Comparison of ENCODE assay signal across 8 cellular contexts in the genomic region with DNA sequence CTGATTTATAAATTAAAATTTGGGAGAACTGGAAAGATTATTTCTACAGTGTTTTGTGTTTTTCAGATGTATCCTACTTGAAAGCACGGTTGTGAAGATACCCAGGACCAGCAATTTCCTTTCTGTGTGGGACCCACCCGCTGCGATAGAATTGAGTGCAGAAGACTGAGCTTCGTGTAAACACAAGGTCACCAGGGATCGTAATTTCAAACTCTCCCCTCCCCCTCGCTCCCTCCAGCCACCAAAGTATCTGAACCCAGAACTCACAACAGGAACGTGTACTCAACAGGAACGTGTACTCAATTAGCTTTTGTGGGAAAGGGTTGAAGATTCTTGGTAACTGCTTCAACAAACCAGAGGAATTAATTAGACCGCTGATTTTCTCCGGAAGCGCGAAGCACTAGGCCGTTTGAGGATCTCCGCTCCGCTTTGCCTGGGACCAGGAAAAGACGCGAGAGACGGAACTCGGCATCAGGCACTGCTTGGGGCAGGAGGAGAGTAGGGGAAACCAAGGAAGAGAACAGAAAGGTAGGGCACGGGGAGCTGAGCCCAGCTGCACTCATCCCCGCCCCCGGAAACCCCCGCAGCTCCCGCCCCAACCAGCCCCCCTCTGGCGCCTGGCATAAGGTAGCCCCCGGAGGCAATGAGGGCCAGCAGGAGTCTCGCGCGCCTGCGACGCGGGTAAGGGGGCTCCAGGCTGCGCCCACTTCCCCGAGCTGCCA. TPM values are rescaled to one million over a fixed set of nuclear protein-coding genes. Genes with fewer than 3 reads are reported as not detected.
DNase-seq lines count a peak whose midpoint lies in the region; TF ChIP-seq lines count a peak whose summit lies in the region.

No MANE protein-coding gene starts in this region.

- H3K4me1 Mint-ChIP-seq in immature natural killer cell: peaks cover 34 to 62% of the 10 kb centered on the region in 2 donors

- intact Hi-C loops in breast epithelium (cut with DNase I; ENCODE audit: low total_unique reads): no loop called here

- no peaks in the 10 kb centered on the region for H4K20me1 ChIP-seq in MM.1S (ENCODE audit: insufficient read depth, low read length)
- peaks cover 5% of the 10 kb centered on the region; the same call in 1 of the 2 replicates for H4K20me1 ChIP-seq in SK-N-SH (ENCODE audit: insufficient read depth)

- TF ChIP-seq POLR2A in breast epithelium (IDR thresholded peaks at IDR 0.05): no peak

- H3K4me2 ChIP-seq in MM.1S (ENCODE audit: low read depth, low read length) (peak overlapping the region; percentile 51), SK-N-SH (peak overlapping the region; percentile 92)

- CTCF ChIA-PET in SK-N-SH (lab: Yijun Ruan, JAX): interaction anchor here (0.6 to 0.9 kb wide), 2 partner anchors 15 to 520 kb away, joined by 3 to 4 read pairs; no protein-coding TSS in a partner anchor

- TF ChIP-seq CTCF in MM.1S (IDR thresholded peaks at IDR 0.05; ENCODE audit: low read length): no peak
- no peak for TF ChIP-seq CTCF in SK-N-SH (IDR thresholded peaks at IDR 0.05)
- TF ChIP-seq CTCF in breast epithelium (IDR thresholded peaks at IDR 0.05): no peak

- H3K4me3 ChIP-seq in H7 (ENCODE audit: insufficient read depth, low read depth, low read length) (peak overlapping the region; percentile 95), MM.1S (ENCODE audit: low read length) (peak overlapping the region; percentile 87), SK-N-SH (ENCODE audit: low read depth in 2 of 2, low read length in 1 of 2) (peak overlapping the region; percentile 89 to 94), breast epithelium (peak overlapping the region; percentile 88 to 96 (median 93))

- H3K27ac Mint-ChIP-seq in immature natural killer cell: peak overlapping the region; percentile 85 to 99 (median 98)

- peak overlapping the region; percentile 98 to 100 (median 99) for H3K4me3 Mint-ChIP-seq in immature natural killer cell

- H3K27me3 Mint-ChIP-seq in immature natural killer cell (ENCODE audit: low read depth in 3 of 3): peaks cover 5 to 10% (median 8%) of the 10 kb centered on the region in 3 donors

- peaks cover 42% of the 10 kb centered on the region for H3K79me2 ChIP-seq in MM.1S (ENCODE audit: low read length)
- peaks cover 71% of the 10 kb centered on the region for H3K79me2 ChIP-seq in SK-N-SH (ENCODE audit: insufficient read depth)

- under 1% methylated on average over 20 of the region's 34 CpGs for WGBS in SK-N-SH (ENCODE audit: low lambda C conversion rate)

- peaks cover 0 to 12% (median 7%) of the 10 kb centered on the region in 3 donors for H3K36me3 Mint-ChIP-seq in immature natural killer cell

- H3K36me3 ChIP-seq in H7 (replicated peaks; ENCODE audit: control insufficient read depth, insufficient read depth, low read length) (peaks cover 1% of the 10 kb centered on the region), MM.1S (replicated peaks; ENCODE audit: insufficient read depth, low read length) (no peaks in the 10 kb centered on the region), SK-N-SH (replicated peaks in 1 of 2; ENCODE audit: control insufficient read depth in 1 of 2, insufficient read depth in 2 of 2, low read length in 1 of 2) (peaks cover 8 to 25% of the 10 kb centered on the region in 2 experiments), breast epithelium (no peaks in the 10 kb centered on the region)

- TF ChIP-seq RAD21 in SK-N-SH (IDR thresholded peaks at IDR 0.05; ENCODE audit: low read length): no peak

- no peaks in the 10 kb centered on the region for H3K4me1 ChIP-seq in MM.1S (ENCODE audit: low read length)
- peaks cover 7 to 15% of the 10 kb centered on the region in 2 experiments; a peak in 3 of 4 replicates for H3K4me1 ChIP-seq in SK-N-SH (ENCODE audit: control insufficient read depth in 1 of 2, insufficient read depth in 2 of 2, low read depth in 1 of 2, low read length in 1 of 2)
- H3K4me1 ChIP-seq in breast epithelium: peaks cover 0 to 14% of the 10 kb centered on the region in 2 donors

- peak overlapping the region; percentile 82 for H2AFZ ChIP-seq in MM.1S (ENCODE audit: low read length)
- H2AFZ ChIP-seq in SK-N-SH (ENCODE audit: low read depth): peak overlapping the region; percentile 85

- peak overlapping the region; percentile 66 for H3K9ac ChIP-seq in MM.1S (ENCODE audit: low read length)
- H3K9ac ChIP-seq in SK-N-SH: peak overlapping the region; percentile 86

- H3F3A ChIP-seq in MM.1S (ENCODE audit: insufficient read depth, low read length): no peaks in the 10 kb centered on the region
- peaks cover 4% of the 10 kb centered on the region for H3F3A ChIP-seq in SK-N-SH (replicated peaks; ENCODE audit: insufficient read depth)

- no peaks in the 10 kb centered on the region for H3K9me3 Mint-ChIP-seq in immature natural killer cell

- TF ChIP-seq EP300 in SK-N-SH (IDR thresholded peaks at IDR 0.05; ENCODE audit: borderline replicate concordance in 1 of 2, low read depth in 1 of 2, low read length in 1 of 2): no peak

- H3K9me3 ChIP-seq in MM.1S (replicated peaks; ENCODE audit: insufficient read depth, low read length) (no peaks in the 10 kb centered on the region), SK-N-SH (no peaks in the 10 kb centered on the region), breast epithelium (no peaks in the 10 kb centered on the region)

- DNase-seq in GM03348 (ENCODE audit: low spot score): peak; percentile 68
- DNase-seq in H7: peak; percentile 64
- DNase-seq in MM.1S: peak; percentile 9
- peak; percentile 66 for DNase-seq in SK-N-SH
- peak in 1 of 2 donors; percentile 21 for DNase-seq in breast epithelium (ENCODE audit: low spot score in 2 of 2)
- DNase-seq in immature natural killer cell: no peak
- peak; percentile 28 for DNase-seq in smooth muscle cell of the brain vasculature (ENCODE audit: low read depth, low spot score)
- no peak for DNase-seq in NCI-H1048 (lab: John Stamatoyannopoulos, UW)

- H3K9me2 ChIP-seq in MM.1S (replicated peaks; ENCODE audit: insufficient read depth, low read length) (no peaks in the 10 kb centered on the region), SK-N-SH (no peaks in the 10 kb centered on the region)

- H3K27me3 ChIP-seq in H7 (ENCODE audit: control insufficient read depth, insufficient read depth, low read length) (no peaks in the 10 kb centered on the region), MM.1S (replicated peaks; ENCODE audit: insufficient read depth, low read length) (no peaks in the 10 kb centered on the region), SK-N-SH (ENCODE audit: insufficient read depth) (no peaks in the 10 kb centered on the region), breast epithelium (no peaks in the 10 kb centered on the region)

- H3K27ac ChIP-seq in MM.1S (ENCODE audit: low read length) (peak overlapping the region; percentile 47; the same call in 1 of the 2 replicates), SK-N-SH (ENCODE audit: low read depth in 2 of 2, low read length in 1 of 2) (peak overlapping the region; percentile 82 to 98), breast epithelium (peak overlapping the region; percentile 94 to 97)

- POLR2A ChIA-PET in SK-N-SH (lab: Yijun Ruan, JAX): interaction anchor here (0.6 to 1.5 kb wide), 3 partner anchors 15 to 175 kb away, joined by 3 to 5 read pairs (median 4); a partner anchor contains a TSS

TF ChIP-seq in SK-N-SH, 30 proteins besides CTCF, POLR2A, EP300 and RAD21 (continues in another document):
- no peak for TF ChIP-seq JUND (IDR thresholded peaks at IDR 0.05)
- TF ChIP-seq FOSL2 (IDR thresholded peaks at IDR 0.05; ENCODE audit: borderline replicate concordance, low read depth): no peak
- no peak for TF ChIP-seq RCOR1 (IDR thresholded peaks at IDR 0.05; ENCODE audit: low read length)
- no peak for TF ChIP-seq ELF1 (IDR thresholded peaks at IDR 0.05)
- no peak for TF ChIP-seq RXRA (IDR thresholded peaks at IDR 0.05; ENCODE audit: borderline replicate concordance, low read depth)
- no peak for TF ChIP-seq FOXJ3 (CRISPR knock-in tag; IDR thresholded peaks at IDR 0.05)
- TF ChIP-seq TEAD4 (IDR thresholded peaks at IDR 0.05; ENCODE audit: borderline replicate concordance, insufficient read depth): no peak
- TF ChIP-seq, protein P1, sequence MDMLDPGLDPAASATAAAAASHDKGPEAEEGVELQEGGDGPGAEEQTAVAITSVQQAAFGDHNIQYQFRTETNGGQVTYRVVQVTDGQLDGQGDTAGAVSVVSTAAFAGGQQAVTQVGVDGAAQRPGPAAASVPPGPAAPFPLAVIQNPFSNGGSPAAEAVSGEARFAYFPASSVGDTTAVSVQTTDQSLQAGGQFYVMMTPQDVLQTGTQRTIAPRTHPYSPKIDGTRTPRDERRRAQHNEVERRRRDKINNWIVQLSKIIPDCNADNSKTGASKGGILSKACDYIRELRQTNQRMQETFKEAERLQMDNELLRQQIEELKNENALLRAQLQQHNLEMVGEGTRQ (IDR thresholded peaks at IDR 0.05; ENCODE audit: borderline replicate concordance, low read depth, low read length): no peak
- TF ChIP-seq SIN3A (IDR thresholded peaks at IDR 0.05; ENCODE audit: borderline replicate concordance, low read depth, low read length): no peak
- peak; percentile 16 for TF ChIP-seq CHD2 (IDR thresholded peaks at IDR 0.05; ENCODE audit: low read length, partially characterized antibody)
- TF ChIP-seq, protein P2, sequence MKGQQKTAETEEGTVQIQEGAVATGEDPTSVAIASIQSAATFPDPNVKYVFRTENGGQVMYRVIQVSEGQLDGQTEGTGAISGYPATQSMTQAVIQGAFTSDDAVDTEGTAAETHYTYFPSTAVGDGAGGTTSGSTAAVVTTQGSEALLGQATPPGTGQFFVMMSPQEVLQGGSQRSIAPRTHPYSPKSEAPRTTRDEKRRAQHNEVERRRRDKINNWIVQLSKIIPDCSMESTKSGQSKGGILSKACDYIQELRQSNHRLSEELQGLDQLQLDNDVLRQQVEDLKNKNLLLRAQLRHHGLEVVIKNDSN (IDR thresholded peaks at IDR 0.05; ENCODE audit: borderline replicate concordance, low read depth): no peak
- TF ChIP-seq GABPA (IDR thresholded peaks at IDR 0.05; ENCODE audit: low read depth): peak; percentile 10; the same call in 1 of the 2 replicates
- TF ChIP-seq SMC3 (IDR thresholded peaks at IDR 0.05; ENCODE audit: low read depth, low read length): no peak
- TF ChIP-seq NFIC (IDR thresholded peaks at IDR 0.05; ENCODE audit: borderline replicate concordance): no peak

RNA-seq across cellular contexts. Expression of a gene that starts 0.5 kb away (rescaled TPM):
- 119 and 149 TPM in 2 replicates for total RNA-seq in H7 (2014; rRNA removed; shearing (Covaris generic))
- polyA plus RNA-seq in SK-N-SH (2012; rRNA removed) (19.2 and 26.4 TPM in 2 replicates), immature natural killer cell (10 to 100 TPM; 61.8 to 88.2 (median 80.4) TPM)
- 30.6 and 33.2 TPM in 2 replicates for polyA plus RNA-seq in SK-N-SH (2012; cell fraction: cytosol; rRNA removed)
- 12.2 and 33.4 TPM in 2 replicates for polyA plus RNA-seq in SK-N-SH (2012; cell fraction: nucleus; rRNA removed)
- 100 to 1,000 TPM in 1 of 3 donors, 10 to 100 TPM in 2; 51.5 to 122 (median 74.5) TPM for total RNA-seq in breast epithelium

RNA-seq across cellular contexts. Expression of a gene that starts 0.6 kb away (rescaled TPM):
- 20.1 and 20.5 TPM in 2 replicates for total RNA-seq in H7 (2014; rRNA removed; shearing (Covaris generic))
- polyA plus RNA-seq in SK-N-SH (2012; rRNA removed): 11.6 and 17.6 TPM in 2 replicates
- polyA plus RNA-seq in SK-N-SH (2012; cell fraction: cytosol; rRNA removed): 16.4 and 17.4 TPM in 2 replicates
- polyA plus RNA-seq in SK-N-SH (2012; cell fraction: nucleus; rRNA removed): 7.9 and 25.8 TPM in 2 replicates
- 10 to 100 TPM; 49.8 to 67.7 (median 62.5) TPM for total RNA-seq in breast epithelium
- 10 to 100 TPM; 14.7 to 20.9 (median 19.2) TPM for polyA plus RNA-seq in immature natural killer cell

Comparison
In these comparisons a context has a peak if more than half of its experiments do, and no peak if none do; other contexts are left out.
1. DNase-seq: peak in GM03348 (single experiment), H7 (single experiment), MM.1S (single experiment), SK-N-SH (single experiment) and smooth muscle cell of the brain vasculature (single experiment); none in immature natural killer cell (0 of 3) and NCI-H1048 (single experiment).
2. Peak in every context shown above with its lines, with median percentiles within 50 percentile points of each other: H3K4me3 ChIP-seq and H3K27ac ChIP-seq.